9 cellular contexts compared by ENCODE assay signal in genomic region chr12:66087365-66087943, GRCh38. TPM values are rescaled to one million over a fixed set of nuclear protein-coding genes. Genes with fewer than 3 reads are reported as not detected.
DNase-seq lines count a peak whose midpoint lies in the region; ATAC-seq and TF ChIP-seq lines count a peak whose summit lies in the region.
"Had no signal": no experiment of that assay in that cellular context is flagged by ENCODE, and none has a peak within 500 bp of the region (broad histone marks: within the 10 kb centered on the region; RNA-seq: fewer than 3 reads in every experiment).

No MANE protein-coding gene starts in this region.

- peak; percentile 63 for ATAC-seq in GM19023 (IDR thresholded peaks at IDR 0.05; ENCODE audit: unreplicated experiment)
- no peak for ATAC-seq in HG02870 (IDR thresholded peaks at IDR 0.05; ENCODE audit: unreplicated experiment)
- ATAC-seq: stimulated activated effector memory CD8-positive, alpha-beta T cell treated with anti-CD3 and anti-CD28 coated beads, Interleukin-12 subunit alpha, Interleukin-12 subunit beta, amount 100 ng/mL, for 72 hours had no signal

- H3K4me1 Mint-ChIP-seq in CD14-positive monocyte (peaks cover 5% of the 10 kb centered on the region), progenitor cell of endocrine pancreas (ENCODE audit: low read depth) (peaks cover 12% of the 10 kb centered on the region)
- no peaks in the 10 kb centered on the region for H3K4me1 Mint-ChIP-seq in activated naive CD4-positive, alpha-beta T cell treated with anti-CD3 and anti-CD28 coated beads for 36 hours (ENCODE audit: low read depth)
- H3K4me1 Mint-ChIP-seq: stimulated activated effector memory CD8-positive, alpha-beta T cell treated with anti-CD3 and anti-CD28 coated beads, Interleukin-12 subunit alpha, Interleukin-12 subunit beta, amount 100 ng/mL, for 72 hours had no signal

- CTCF ChIA-PET in PC-9 (lab: Charles Lee), result interaction anchor here (0.6 to 0.7 kb wide), 3 partner anchors 14 to 717 kb away, joined by 3 to 10 read pairs (median 10); no protein-coding TSS in a partner anchor
- CTCF ChIA-PET in activated naive CD4-positive, alpha-beta T cell treated with anti-CD3 and anti-CD28 coated beads for 36 hours (lab: Charles Lee), result interaction anchor here (0.6 to 2.0 kb wide), 3 partner anchors 18 to 829 kb away, joined by 3 to 6 read pairs (median 5); no protein-coding TSS in a partner anchor

- H3K4me3 ChIP-seq in PC-9, result no peak overlapping the region

- H3K36me3 ChIP-seq in PC-9 (ENCODE audit: low read depth), result no peaks in the 10 kb centered on the region

- H3K4me3 Mint-ChIP-seq in CD14-positive monocyte (no peak overlapping the region), progenitor cell of endocrine pancreas (ENCODE audit: low read depth) (no peak overlapping the region)
- H3K4me3 Mint-ChIP-seq in activated naive CD4-positive, alpha-beta T cell treated with anti-CD3 and anti-CD28 coated beads for 36 hours, result no peak overlapping the region
- H3K4me3 Mint-ChIP-seq: stimulated activated effector memory CD8-positive, alpha-beta T cell treated with anti-CD3 and anti-CD28 coated beads, Interleukin-12 subunit alpha, Interleukin-12 subunit beta, amount 100 ng/mL, for 72 hours had no signal

- DNase-seq in CD14-positive monocyte (ENCODE audit: low spot score) (no peak), HK-2 (ENCODE audit: unreplicated experiment) (peak; percentile 50), PC-9 (peak in 1 of 2 experiments; percentile 56), head of caudate nucleus (peak in 41 of 42 donors; percentile 10 to 86 (median 69)), progenitor cell of endocrine pancreas (ENCODE audit: low spot score, unreplicated experiment) (peak; percentile 33)
- peak; percentile 81 for DNase-seq in activated naive CD4-positive, alpha-beta T cell treated with anti-CD3 and anti-CD28 coated beads for 36 hours

- H3K27me3 Mint-ChIP-seq in CD14-positive monocyte (ENCODE audit: low read depth in 3 of 3) (peaks cover 0 to 3% (median 0%) of the 10 kb centered on the region in 3 donors), progenitor cell of endocrine pancreas (peaks cover 4% of the 10 kb centered on the region)
- peaks cover 12% of the 10 kb centered on the region for H3K27me3 Mint-ChIP-seq in activated naive CD4-positive, alpha-beta T cell treated with anti-CD3 and anti-CD28 coated beads for 36 hours (ENCODE audit: low read depth)

- no peaks in the 10 kb centered on the region for H3K79me2 ChIP-seq in PC-9 (ENCODE audit: low read depth)

- TF ChIP-seq CTCF in CD14-positive monocyte (IDR thresholded peaks at IDR 0.05) (peak; percentile 72), PC-9 (conservative IDR thresholded peaks at IDR 0.05) (peak; percentile 80), progenitor cell of endocrine pancreas (IDR thresholded peaks at IDR 0.05; ENCODE audit: unreplicated experiment) (peak; percentile 77)

- no peak overlapping the region for H3K27ac Mint-ChIP-seq in CD14-positive monocyte
- H3K27ac Mint-ChIP-seq in activated naive CD4-positive, alpha-beta T cell treated with anti-CD3 and anti-CD28 coated beads for 36 hours, result no peak overlapping the region
- no peak overlapping the region for H3K27ac Mint-ChIP-seq in progenitor cell of endocrine pancreas
- H3K27ac Mint-ChIP-seq: stimulated activated effector memory CD8-positive, alpha-beta T cell treated with anti-CD3 and anti-CD28 coated beads, Interleukin-12 subunit alpha, Interleukin-12 subunit beta, amount 100 ng/mL, for 72 hours had no signal

- H3K36me3 Mint-ChIP-seq in CD14-positive monocyte, result no peaks in the 10 kb centered on the region
- no peaks in the 10 kb centered on the region for H3K36me3 Mint-ChIP-seq in activated naive CD4-positive, alpha-beta T cell treated with anti-CD3 and anti-CD28 coated beads for 36 hours (ENCODE audit: low read depth)
- no peaks in the 10 kb centered on the region for H3K36me3 Mint-ChIP-seq in progenitor cell of endocrine pancreas (ENCODE audit: insufficient read depth)
- H3K36me3 Mint-ChIP-seq: stimulated activated effector memory CD8-positive, alpha-beta T cell treated with anti-CD3 and anti-CD28 coated beads, Interleukin-12 subunit alpha, Interleukin-12 subunit beta, amount 100 ng/mL, for 72 hours had no signal

- no peak overlapping the region for H3K4me2 ChIP-seq in PC-9

- no peaks in the 10 kb centered on the region for H4K20me1 ChIP-seq in PC-9 (ENCODE audit: insufficient read depth)

- peaks cover 0 to 1% (median 0%) of the 10 kb centered on the region in 7 donors for H3K9me3 Mint-ChIP-seq in CD14-positive monocyte
- H3K9me3 Mint-ChIP-seq in activated naive CD4-positive, alpha-beta T cell treated with anti-CD3 and anti-CD28 coated beads for 36 hours, result peaks cover 6% of the 10 kb centered on the region
- no peaks in the 10 kb centered on the region for H3K9me3 Mint-ChIP-seq in progenitor cell of endocrine pancreas (ENCODE audit: low read depth)
- H3K9me3 Mint-ChIP-seq: stimulated activated effector memory CD8-positive, alpha-beta T cell treated with anti-CD3 and anti-CD28 coated beads, Interleukin-12 subunit alpha, Interleukin-12 subunit beta, amount 100 ng/mL, for 72 hours had no signal

- no peaks in the 10 kb centered on the region for H3K9me3 ChIP-seq in PC-9 (ENCODE audit: insufficient read depth, low read depth)

- POLR2A ChIA-PET in PC-9 (lab: Charles Lee; ENCODE audit: unreplicated experiment), result no interaction called here

- intact Hi-C loops in CD14-positive monocyte (cut with micrococcal nuclease), result loop anchor here in 1 of 2 donors (10.0 kb wide), 1 partner anchor 533 kb away; no protein-coding TSS in a partner anchor
- intact Hi-C loops in PC-9 (cut with micrococcal nuclease; ENCODE audit: unreplicated experiment), result loop anchor here (1.0 to 10.0 kb wide), 8 partner anchors 50 to 781 kb away; partner anchors contain the start of gene HMGA2
- intact Hi-C loops in activated naive CD4-positive, alpha-beta T cell treated with anti-CD3 and anti-CD28 coated beads for 36 hours (cut with micrococcal nuclease), result loop anchor here (1.0 to 5.0 kb wide), 6 partner anchors 100 to 1291 kb away; no protein-coding TSS in a partner anchor
- intact Hi-C loops in head of caudate nucleus (cut with DNase I), result no loop called here

- no peaks in the 10 kb centered on the region for H3F3A ChIP-seq in PC-9 (ENCODE audit: insufficient read depth, low read depth)

- no peaks in the 10 kb centered on the region for H3K4me1 ChIP-seq in PC-9 (replicated peaks; ENCODE audit: insufficient read depth)

- no peak overlapping the region for H2AFZ ChIP-seq in PC-9

- no TSS peak for BruUV-seq in PC-9 (replicated peaks; lab: Mats Ljungman, UMichigan)

- H3K27me3 ChIP-seq in PC-9 (ENCODE audit: insufficient read depth, low read depth), result no peaks in the 10 kb centered on the region

- no peaks in the 10 kb centered on the region for H3K9me2 ChIP-seq in PC-9 (ENCODE audit: insufficient read depth)

- no peak overlapping the region for H3K27ac ChIP-seq in PC-9

RNA-seq across cellular contexts. Expression of gene LLPH, which starts 43.1 kb away (rescaled TPM):
- 10 to 100 TPM; 33.4 to 44.0 TPM for polyA plus RNA-seq in CD14-positive monocyte
- total RNA-seq in PC-9 (2021) (20.4 and 25.0 TPM in 2 replicates), progenitor cell of endocrine pancreas (20.8 and 22.4 TPM in 2 replicates)
- 10 to 100 TPM; 25.6 to 26.0 TPM for total RNA-seq in activated naive CD4-positive, alpha-beta T cell treated with anti-CD3 and anti-CD28 coated beads for 36 hours
